ENCODE assay signal across 8 cellular contexts in genomic region chr2:240558229-240558885, GRCh38.
DNase-seq lines count a peak whose midpoint lies in the region; ATAC-seq, FAIRE-seq and TF ChIP-seq lines count a peak whose summit lies in the region.

No MANE protein-coding gene starts in this region.

- no peak for TF ChIP-seq POLR2A in H54 (IDR thresholded peaks at IDR 0.05; ENCODE audit: low read depth, low read length)

- ATAC-seq in stimulated activated naive CD8-positive, alpha-beta T cell treated with anti-CD3 and anti-CD28 coated beads, Interleukin-15, Interleukin-2, amounts not matched to agents 100 U/mL and 50 U/mL, for 24 hours: no peak
- ATAC-seq in memory B cell (ENCODE audit: low read depth) (no peak), HG03439 (IDR thresholded peaks at IDR 0.05; ENCODE audit: unreplicated experiment) (no peak), GM18861 (IDR thresholded peaks at IDR 0.05; ENCODE audit: unreplicated experiment) (no peak)

- peak overlapping the region; percentile 89 for H3K4me3 Mint-ChIP-seq in stimulated activated naive CD8-positive, alpha-beta T cell treated with anti-CD3 and anti-CD28 coated beads, Interleukin-15, Interleukin-2, amounts not matched to agents 100 ng/mL and 50 ng/mL, for 24 hours
- peak overlapping the region; percentile 85 for H3K4me3 Mint-ChIP-seq in memory B cell

- no peak for DNase-seq in stimulated activated naive CD8-positive, alpha-beta T cell treated with anti-CD3 and anti-CD28 coated beads, Interleukin-15, Interleukin-2, amounts not matched to agents 100 U/mL and 50 U/mL, for 24 hours
- DNase-seq in astrocyte of the cerebellum (ENCODE audit: low read depth) (no peak), memory B cell (ENCODE audit: low spot score in 2 of 2) (no peak), H54 (ENCODE audit: insufficient read length, low spot score) (no peak), HuH-7.5 (ENCODE audit: low spot score) (no peak)

- H3K9me3 Mint-ChIP-seq in stimulated activated naive CD8-positive, alpha-beta T cell treated with anti-CD3 and anti-CD28 coated beads, Interleukin-15, Interleukin-2, amounts not matched to agents 100 ng/mL and 50 ng/mL, for 24 hours: no peaks in the 10 kb centered on the region
- H3K9me3 Mint-ChIP-seq in memory B cell: no peaks in the 10 kb centered on the region

- FAIRE-seq in H54 (lab: Jason Lieb, UNC): no peak

- no peak for TF ChIP-seq CTCF in astrocyte of the cerebellum (IDR thresholded peaks at IDR 0.05; ENCODE audit: low read depth, low read length, missing control alignments)

- peak overlapping the region; percentile 46 for H3K4me3 ChIP-seq in astrocyte of the cerebellum (ENCODE audit: low read depth, low read length)

- H3K36me3 Mint-ChIP-seq in stimulated activated naive CD8-positive, alpha-beta T cell treated with anti-CD3 and anti-CD28 coated beads, Interleukin-15, Interleukin-2, amounts not matched to agents 100 ng/mL and 50 ng/mL, for 24 hours (ENCODE audit: low read depth): peaks cover 50% of the 10 kb centered on the region
- H3K36me3 Mint-ChIP-seq in memory B cell: peaks cover 4% of the 10 kb centered on the region

- peaks cover 60% of the 10 kb centered on the region for H3K4me1 Mint-ChIP-seq in stimulated activated naive CD8-positive, alpha-beta T cell treated with anti-CD3 and anti-CD28 coated beads, Interleukin-15, Interleukin-2, amounts not matched to agents 100 ng/mL and 50 ng/mL, for 24 hours (ENCODE audit: low read depth)
- H3K4me1 Mint-ChIP-seq in memory B cell: peaks cover 26% of the 10 kb centered on the region

- peak overlapping the region; percentile 91 for H3K27ac Mint-ChIP-seq in stimulated activated naive CD8-positive, alpha-beta T cell treated with anti-CD3 and anti-CD28 coated beads, Interleukin-15, Interleukin-2, amounts not matched to agents 100 ng/mL and 50 ng/mL, for 24 hours
- no peak overlapping the region for H3K27ac Mint-ChIP-seq in memory B cell

- in situ Hi-C loops in astrocyte of the cerebellum (cut with HindIII; ENCODE audit: low sequenced_read_pairs): no loop called here

- H3K27me3 Mint-ChIP-seq in stimulated activated naive CD8-positive, alpha-beta T cell treated with anti-CD3 and anti-CD28 coated beads, Interleukin-15, Interleukin-2, amounts not matched to agents 100 ng/mL and 50 ng/mL, for 24 hours: no peaks in the 10 kb centered on the region
- no peaks in the 10 kb centered on the region for H3K27me3 Mint-ChIP-seq in memory B cell
